ENCODE assay signal across 11 cellular contexts in genomic region chr17:57600092-57600491, GRCh38.
DNase-seq lines count a peak whose midpoint lies in the region; TF ChIP-seq lines count a peak whose summit lies in the region.
"Had no signal": no experiment of that assay in that cellular context is flagged by ENCODE, and none has a peak within 500 bp of the region (broad histone marks: within the 10 kb centered on the region; RNA-seq: fewer than 3 reads in every experiment).

No MANE protein-coding gene starts in this region.

- H3K9me3 ChIP-seq in ovary: no peaks in the 10 kb centered on the region
- peaks cover 0 to 6% (median 0%) of the 10 kb centered on the region in 4 donors for H3K9me3 ChIP-seq in tibial nerve
- H3K9me3 ChIP-seq: transverse colon had no signal

- DNase-seq in GF-D8 (lab: John Stamatoyannopoulos, UW) (peak; percentile 89), NB4 (ENCODE audit: low read depth) (peak; percentile 62), ovary (no peak), midbrain (lab: John Stamatoyannopoulos, UW) (no peak), tibial nerve (ENCODE audit: low spot score in 2 of 2) (no peak), nephron progenitor cell (no peak), foreskin melanocyte (no peak)
- DNase-seq in activated naive CD4-positive, alpha-beta T cell treated with anti-CD3 and anti-CD28 coated beads, Interleukin-2, amount 10 ng/mL, durations not matched to agents 7 days and 5 days: peak; percentile 71
- DNase-seq: transverse colon had no signal

- H3K4me1 Mint-ChIP-seq in activated naive CD4-positive, alpha-beta T cell treated with anti-CD3 and anti-CD28 coated beads, Interleukin-2, amount 10 ng/mL, durations not matched to agents 7 days and 5 days: peaks cover 78% of the 10 kb centered on the region
- H3K4me1 Mint-ChIP-seq in nephron progenitor cell: peaks cover 64% of the 10 kb centered on the region

- H3K27me3 ChIP-seq in ovary (no peaks in the 10 kb centered on the region), tibial nerve (no peaks in the 10 kb centered on the region)
- H3K27me3 ChIP-seq: gastroesophageal sphincter, transverse colon had no signal

- CTCF ChIA-PET in activated naive CD4-positive, alpha-beta T cell treated with anti-CD3 and anti-CD28 coated beads, Interleukin-2, amount 10 ng/mL, durations not matched to agents 7 days and 5 days (lab: Charles Lee): interaction anchor here (1.0 to 7.4 kb wide), 7 partner anchors 71 to 356 kb away, joined by 3 to 138 read pairs (median 6); no protein-coding TSS in a partner anchor

- H3K27me3 Mint-ChIP-seq in activated naive CD4-positive, alpha-beta T cell treated with anti-CD3 and anti-CD28 coated beads, Interleukin-2, amount 10 ng/mL, durations not matched to agents 7 days and 5 days: no peaks in the 10 kb centered on the region
- peaks cover 6% of the 10 kb centered on the region for H3K27me3 Mint-ChIP-seq in nephron progenitor cell (ENCODE audit: low read depth, poor library complexity)

- TF ChIP-seq EP300 in ovary (IDR thresholded peaks at IDR 0.05) (no peak), tibial nerve (IDR thresholded peaks at IDR 0.05) (no peak)

- peak overlapping the region; percentile 23 for H3K4me3 Mint-ChIP-seq in activated naive CD4-positive, alpha-beta T cell treated with anti-CD3 and anti-CD28 coated beads, Interleukin-2, amount 10 ng/mL, durations not matched to agents 7 days and 5 days
- H3K4me3 Mint-ChIP-seq in nephron progenitor cell: no peak overlapping the region
- H3K4me3 Mint-ChIP-seq: mesothelial cell of epicardium had no signal

- WGBS in ovary, 3 donors: 10 to 28% (median 15%) methylated on average over 1 of the region's 1 CpG
- 76 to 80% methylated on average over 1 of the region's 1 CpG for WGBS in tibial nerve, 2 donors

- peak overlapping the region; percentile 96 for H3K27ac Mint-ChIP-seq in activated naive CD4-positive, alpha-beta T cell treated with anti-CD3 and anti-CD28 coated beads, Interleukin-2, amount 10 ng/mL, durations not matched to agents 7 days and 5 days
- H3K27ac Mint-ChIP-seq in nephron progenitor cell: no peak overlapping the region
- H3K27ac Mint-ChIP-seq: mesothelial cell of epicardium had no signal

- intact Hi-C loops in ovary (cut with DNase I): loop anchor here in 1 of 4 donors (10.0 kb wide), 2 partner anchors 145 to 355 kb away; partner anchors contain the start of gene CCDC182

- TF ChIP-seq POLR2A in NB4 (IDR thresholded peaks at IDR 0.05; ENCODE audit: extremely low read depth, insufficient read length): no peak
- TF ChIP-seq POLR2A in ovary (IDR thresholded peaks at IDR 0.05): no peak
- TF ChIP-seq POLR2A in tibial nerve (IDR thresholded peaks at IDR 0.05): no peak

- H3K36me3 ChIP-seq in ovary (no peaks in the 10 kb centered on the region), tibial nerve (no peaks in the 10 kb centered on the region)
- H3K36me3 ChIP-seq: transverse colon had no signal

- peaks cover 11% of the 10 kb centered on the region for H3K4me1 ChIP-seq in ovary (ENCODE audit: insufficient read depth)
- H3K4me1 ChIP-seq in tibial nerve: peaks cover 0 to 35% (median 16%) of the 10 kb centered on the region in 4 donors

- peaks cover 33% of the 10 kb centered on the region for H3K36me3 Mint-ChIP-seq in activated naive CD4-positive, alpha-beta T cell treated with anti-CD3 and anti-CD28 coated beads, Interleukin-2, amount 10 ng/mL, durations not matched to agents 7 days and 5 days
- H3K36me3 Mint-ChIP-seq in nephron progenitor cell (ENCODE audit: low read depth): peaks cover 44% of the 10 kb centered on the region

- peaks cover 2% of the 10 kb centered on the region for H3K9me3 Mint-ChIP-seq in activated naive CD4-positive, alpha-beta T cell treated with anti-CD3 and anti-CD28 coated beads, Interleukin-2, amount 10 ng/mL, durations not matched to agents 7 days and 5 days
- peaks cover 3% of the 10 kb centered on the region for H3K9me3 Mint-ChIP-seq in nephron progenitor cell

- TF ChIP-seq CTCF in NB4 (IDR thresholded peaks at IDR 0.05; ENCODE audit: low read depth, low read length) (no peak), ovary (IDR thresholded peaks at IDR 0.05) (no peak), tibial nerve (IDR thresholded peaks at IDR 0.05) (no peak), nephron progenitor cell (IDR thresholded peaks at IDR 0.05) (no peak)

- no peak overlapping the region for H3K4me3 ChIP-seq in NB4 (ENCODE audit: low read depth, low read length)
- no peak overlapping the region for H3K4me3 ChIP-seq in ovary
- no peak overlapping the region for H3K4me3 ChIP-seq in tibial nerve
- H3K4me3 ChIP-seq: gastroesophageal sphincter, transverse colon had no signal

- H3K27ac ChIP-seq in ovary (peak overlapping the region; percentile 5 to 31), tibial nerve (peak overlapping the region in 1 of 4 donors; percentile 29)
- H3K27ac ChIP-seq: gastroesophageal sphincter had no signal

Comparison
In these comparisons a context has a peak if more than half of its experiments do, and no peak if none do; other contexts are left out.
1. DNase-seq: peak in GF-D8 (single experiment), NB4 (single experiment) and activated naive CD4-positive, alpha-beta T cell treated with anti-CD3 and anti-CD28 coated beads, Interleukin-2, amount 10 ng/mL, durations not matched to agents 7 days and 5 days (single experiment); none in ovary (0 of 5), midbrain (single experiment), tibial nerve (0 of 2), nephron progenitor cell (single experiment) and foreskin melanocyte (single experiment).